In the genomic region with DNA sequence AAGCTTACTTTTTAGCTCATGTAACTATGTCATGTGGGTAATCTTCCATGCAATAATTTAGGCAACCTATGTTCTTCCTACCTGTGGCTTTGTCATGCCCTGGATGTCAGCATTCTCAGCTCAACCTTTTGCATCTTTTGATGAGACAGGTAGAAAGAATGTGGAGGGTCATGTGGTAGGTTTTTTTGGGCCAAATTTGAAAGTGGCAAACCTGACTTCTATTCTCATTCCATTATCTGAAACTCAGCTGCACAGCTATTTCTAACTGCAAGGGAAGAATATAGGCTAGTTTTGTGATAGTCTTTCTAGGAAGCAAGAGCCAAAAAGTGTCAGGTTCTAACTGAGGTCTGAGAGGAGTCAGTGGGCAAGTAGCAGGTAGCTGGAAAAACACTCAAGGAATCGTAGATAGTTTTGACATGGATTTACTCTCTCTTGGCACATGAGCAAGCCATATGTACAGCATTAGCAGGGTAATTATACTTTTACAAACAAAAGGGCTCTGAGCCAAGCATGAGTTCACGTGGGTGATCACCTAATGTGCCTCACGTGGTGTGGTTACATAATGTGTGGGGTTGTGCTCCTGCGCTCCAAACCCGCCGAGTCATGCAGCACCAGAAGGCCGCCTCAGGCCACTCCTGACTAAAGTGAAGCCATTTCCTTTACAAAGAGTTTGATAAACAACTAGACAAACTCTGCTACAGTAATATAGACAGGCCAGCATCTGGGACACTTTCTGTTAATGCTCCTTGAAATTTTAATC, we compare ENCODE assay signal across 17 cellular contexts.
DNase-seq lines count a peak whose midpoint lies in the region; TF ChIP-seq lines count a peak whose summit lies in the region.
"Had no signal": no experiment of that assay in that cellular context is flagged by ENCODE, and none has a peak within 500 bp of the region (broad histone marks: within the 10 kb centered on the region; RNA-seq: fewer than 3 reads in every experiment).

No MANE protein-coding gene starts in this region.

- no peak overlapping the region for H3K27ac ChIP-seq in breast epithelium
- H3K27ac ChIP-seq: vagina had no signal

- H3K4me3 ChIP-seq in breast epithelium (no peak overlapping the region), NT2/D1 (ENCODE audit: insufficient read length, low read depth) (no peak overlapping the region), epithelial cell of proximal tubule (ENCODE audit: low read depth, low read length) (no peak overlapping the region), skeletal muscle cell (ENCODE audit: low read depth, low read length) (no peak overlapping the region)
- H3K4me3 ChIP-seq: vagina had no signal

- H3K9me3 Mint-ChIP-seq in MCF 10A (ENCODE audit: unreplicated experiment): no peaks in the 10 kb centered on the region

- H3K9me3 ChIP-seq in breast epithelium (no peaks in the 10 kb centered on the region), NT2/D1 (ENCODE audit: insufficient read depth, low read length) (peaks cover 25% of the 10 kb centered on the region)
- H3K9me3 ChIP-seq: vagina had no signal

- H3K27ac Mint-ChIP-seq in MCF 10A (ENCODE audit: low read depth, unreplicated experiment): peak overlapping the region; percentile 39
- H3K27ac Mint-ChIP-seq: activated CD4-positive, alpha-beta T cell treated with anti-CD3 and anti-CD28 coated beads, Interleukin-2, amount 10 ng/mL, durations not matched to agents 24 days and 14 days; effector memory CD8-positive, alpha-beta T cell; H9; T-helper 17 cell had no signal

- DNase-seq in MCF 10A (ENCODE audit: unreplicated experiment) (peak; percentile 91), breast epithelium (ENCODE audit: low spot score in 2 of 2) (no peak), NT2/D1 (ENCODE audit: low read depth, low spot score) (peak; percentile 5), epithelial cell of proximal tubule (ENCODE audit: low read depth) (peak; percentile 15), skeletal muscle cell (ENCODE audit: low read depth) (peak; percentile 19), medulla oblongata (ENCODE audit: extremely low spot score) (no peak), occipital lobe (lab: John Stamatoyannopoulos, UW) (no peak)
- DNase-seq in activated CD8-positive, alpha-beta memory T cell treated with anti-CD3 and anti-CD28 coated beads, Interleukin-2, amount 50 U/mL, for 4 hours: no peak
- DNase-seq: activated CD4-positive, alpha-beta T cell treated with anti-CD3 and anti-CD28 coated beads, Interleukin-2, amount 10 ng/mL, durations not matched to agents 24 days and 14 days; DMS79; effector memory CD8-positive, alpha-beta T cell; H9; midbrain; NCI-H2107; stimulated activated CD8-positive, alpha-beta memory T cell treated with anti-CD3 and anti-CD28 coated beads, Interleukin-4, amount 100 ng/mL, for 48 hours; T-helper 17 cell had no signal

- no peak overlapping the region for H3K4me3 Mint-ChIP-seq in MCF 10A (ENCODE audit: unreplicated experiment)
- H3K4me3 Mint-ChIP-seq: activated CD4-positive, alpha-beta T cell treated with anti-CD3 and anti-CD28 coated beads, Interleukin-2, amount 10 ng/mL, durations not matched to agents 24 days and 14 days; effector memory CD8-positive, alpha-beta T cell; H9; T-helper 17 cell had no signal

- H3K27me3 Mint-ChIP-seq in MCF 10A (ENCODE audit: insufficient read depth, unreplicated experiment): no peaks in the 10 kb centered on the region
- H3K27me3 Mint-ChIP-seq: activated CD4-positive, alpha-beta T cell treated with anti-CD3 and anti-CD28 coated beads, Interleukin-2, amount 10 ng/mL, durations not matched to agents 24 days and 14 days; effector memory CD8-positive, alpha-beta T cell; T-helper 17 cell had no signal

- CTCF ChIA-PET in MCF 10A (lab: Yijun Ruan, JAX): interaction anchor here (1.0 to 1.6 kb wide), 3 partner anchors 12 to 578 kb away, joined by 3 to 5 read pairs (median 5); no protein-coding TSS in a partner anchor

- no peaks in the 10 kb centered on the region for H3K36me3 ChIP-seq in breast epithelium
- H3K36me3 ChIP-seq in NT2/D1 (ENCODE audit: insufficient read depth, insufficient read length, low read length): no peaks in the 10 kb centered on the region
- H3K36me3 ChIP-seq: vagina had no signal

- no peak for TF ChIP-seq POLR2A in breast epithelium (IDR thresholded peaks at IDR 0.05)

- intact Hi-C loops in MCF 10A (cut with micrococcal nuclease) (no loop called here), breast epithelium (cut with DNase I; ENCODE audit: low total_unique reads) (no loop called here)

- H3K27me3 ChIP-seq in breast epithelium (no peaks in the 10 kb centered on the region), NT2/D1 (ENCODE audit: insufficient read depth, insufficient read length) (no peaks in the 10 kb centered on the region)
- H3K27me3 ChIP-seq: vagina had no signal

- TF ChIP-seq CTCF in MCF 10A (IDR thresholded peaks at IDR 0.05; ENCODE audit: unreplicated experiment) (no peak), breast epithelium (IDR thresholded peaks at IDR 0.05) (no peak), epithelial cell of proximal tubule (conservative IDR thresholded peaks at IDR 0.05; ENCODE audit: low read depth, low read length) (no peak)

- H3K36me3 Mint-ChIP-seq in MCF 10A (ENCODE audit: insufficient read depth, unreplicated experiment): no peaks in the 10 kb centered on the region

- H3K4me1 ChIP-seq in breast epithelium (no peaks in the 10 kb centered on the region), NT2/D1 (ENCODE audit: insufficient read depth, insufficient read length) (no peaks in the 10 kb centered on the region)
- H3K4me1 ChIP-seq: vagina had no signal

- peaks cover 13% of the 10 kb centered on the region for H3K4me1 Mint-ChIP-seq in MCF 10A (ENCODE audit: insufficient read depth, unreplicated experiment)
- H3K4me1 Mint-ChIP-seq: activated CD4-positive, alpha-beta T cell treated with anti-CD3 and anti-CD28 coated beads, Interleukin-2, amount 10 ng/mL, durations not matched to agents 24 days and 14 days; H9; T-helper 17 cell had no signal

- no TSS peak for BruUV-seq in MCF 10A (replicated peaks; lab: Mats Ljungman, UMichigan)

- H3K9ac ChIP-seq in NT2/D1 (ENCODE audit: insufficient read length, low read depth): no peak overlapping the region

- POLR2A ChIA-PET in MCF 10A (lab: Yijun Ruan, JAX): interaction anchor here (0.6 to 1.2 kb wide), 9 partner anchors 9 to 865 kb away, joined by 3 to 4 read pairs (median 3); no protein-coding TSS in a partner anchor

Comparison
In these comparisons a context has a peak if more than half of its experiments do, and no peak if none do; other contexts are left out.
1. DNase-seq: peak in MCF 10A (single experiment), NT2/D1 (single experiment), epithelial cell of proximal tubule (single experiment) and skeletal muscle cell (single experiment); none in breast epithelium (0 of 2), medulla oblongata (single experiment), activated CD8-positive, alpha-beta memory T cell treated with anti-CD3 and anti-CD28 coated beads, Interleukin-2, amount 50 U/mL, for 4 hours (single experiment) and occipital lobe (single experiment).